In genomic region chr9:134916161-134916665, GRCh38 we compare ENCODE assay signal across 24 cellular contexts. TPM values are rescaled to one million over a fixed set of nuclear protein-coding genes. Genes with fewer than 3 reads are reported as not detected.
DNase-seq lines count a peak whose midpoint lies in the region; ATAC-seq, FAIRE-seq and TF ChIP-seq lines count a peak whose summit lies in the region.
"Had no signal": no experiment of that assay in that cellular context is flagged by ENCODE, and none has a peak within 500 bp of the region (broad histone marks: within the 10 kb centered on the region; RNA-seq: fewer than 3 reads in every experiment).

No MANE protein-coding gene starts in this region.

- no peak overlapping the region for H3K9ac ChIP-seq in colonic mucosa (ENCODE audit: low read depth in 2 of 2, low read length in 2 of 2)

- no peaks in the 10 kb centered on the region for H3K27me3 ChIP-seq in colonic mucosa
- peaks cover 19% of the 10 kb centered on the region for H3K27me3 ChIP-seq in lower lobe of right lung (ENCODE audit: low read depth)
- H3K27me3 ChIP-seq in upper lobe of right lung = no peaks in the 10 kb centered on the region

- H3K9me3 ChIP-seq in colonic mucosa (no peaks in the 10 kb centered on the region), lower lobe of right lung (no peaks in the 10 kb centered on the region), upper lobe of right lung (no peaks in the 10 kb centered on the region)

- intact Hi-C loops in colonic mucosa (cut with DNase I) (no loop called here), lower lobe of right lung (cut with DNase I) (no loop called here), upper lobe of right lung (cut with DNase I) (no loop called here)

- H3K27ac ChIP-seq in colonic mucosa (no peak overlapping the region), lower lobe of right lung (no peak overlapping the region), upper lobe of right lung (no peak overlapping the region)
- H3K27ac ChIP-seq: RWPE1 had no signal

- H3K4me3 ChIP-seq in NB4 (ENCODE audit: low read depth, low read length) = peak overlapping the region; percentile 67
- no peak overlapping the region for H3K4me3 ChIP-seq in colonic mucosa
- H3K4me3 ChIP-seq in lower lobe of right lung = peak overlapping the region; percentile 30
- H3K4me3 ChIP-seq in upper lobe of right lung = no peak overlapping the region

- TF ChIP-seq CTCF in NB4 (IDR thresholded peaks at IDR 0.05; ENCODE audit: low read depth, low read length) (no peak), colonic mucosa (IDR thresholded peaks at IDR 0.05) (no peak), lower lobe of right lung (IDR thresholded peaks at IDR 0.05) (no peak), upper lobe of right lung (IDR thresholded peaks at IDR 0.05) (no peak)

- TF ChIP-seq POLR2A in NB4 (IDR thresholded peaks at IDR 0.05; ENCODE audit: extremely low read depth, insufficient read length) (no peak), GM12892 (IDR thresholded peaks at IDR 0.05; ENCODE audit: low read depth, low read length) (no peak)

- DNase-seq in NB4 (ENCODE audit: low read depth) (no peak), colonic mucosa (peak; percentile 9), lower lobe of right lung (peak; percentile 45), upper lobe of right lung (peak; percentile 58), GM12892 (ENCODE audit: insufficient read length) (no peak), hippocampal formation (lab: John Stamatoyannopoulos, UW) (no peak)
- no peak for DNase-seq in stimulated activated CD8-positive, alpha-beta memory T cell treated with anti-CD3 and anti-CD28 coated beads, Interleukin-4, amount 100 ng/mL, for 48 hours
- DNase-seq: ACHN; CD4-positive, CD25-positive, alpha-beta regulatory T cell; COR-L47; DMS 273 treated with DMSO at 0.1 percent for 48 hours; H7; HFFc6; IMR-90; NCI-H1436 treated with DMSO at 0.1 percent for 48 hours; NCI-H2029; NCI-H345; NCI-H526; PC-3; SIG-M5 had no signal

- H3K36me3 ChIP-seq in colonic mucosa (no peaks in the 10 kb centered on the region), lower lobe of right lung (no peaks in the 10 kb centered on the region), upper lobe of right lung (no peaks in the 10 kb centered on the region)

- ATAC-seq in lower lobe of right lung = no peak
- ATAC-seq in upper lobe of right lung = no peak
- ATAC-seq: PC-3 had no signal

- H3K4me1 ChIP-seq in colonic mucosa (no peaks in the 10 kb centered on the region), lower lobe of right lung (no peaks in the 10 kb centered on the region), upper lobe of right lung (no peaks in the 10 kb centered on the region)

- no peak for FAIRE-seq in GM12892 (lab: Jason Lieb, UNC)
- FAIRE-seq: G401.6 had no signal

RNA-seq across cellular contexts. Expression of gene FCN1, which starts 1.5 kb away (rescaled TPM):
- total RNA-seq in colonic mucosa (1 to 10 TPM in 1 of 2 donors, under 1 TPM in 1; 0.79 to 4.6 TPM), lower lobe of right lung (84.4 TPM), upper lobe of right lung (63.0 TPM)
- not detected for polyA plus RNA-seq in GM12892 (2012; ENCODE audit: missing spikeins)
- total RNA-seq: CD4-positive, CD25-positive, alpha-beta regulatory T cell; H7; HFFc6; HT-29; IMR-90; M059J; PC-3 had no signal
- polyA plus RNA-seq: IMR-90 had no signal

RNA-seq across cellular contexts. Expression of gene FCN2, which starts 35.6 kb away (rescaled TPM):
- total RNA-seq in colonic mucosa (not detected), lower lobe of right lung (not detected), upper lobe of right lung (not detected)
- not detected for polyA plus RNA-seq in GM12892 (2012; ENCODE audit: missing spikeins)
- total RNA-seq: CD4-positive, CD25-positive, alpha-beta regulatory T cell; H7; HFFc6; HT-29; IMR-90; M059J; PC-3 had no signal
- polyA plus RNA-seq: CD4-positive, CD25-positive, alpha-beta regulatory T cell; IMR-90 had no signal

Comparison
In these comparisons a context has a peak if more than half of its experiments do, and no peak if none do; other contexts are left out.
1. DNase-seq: peak in colonic mucosa (single experiment), lower lobe of right lung (single experiment) and upper lobe of right lung (single experiment); none in NB4 (single experiment), stimulated activated CD8-positive, alpha-beta memory T cell treated with anti-CD3 and anti-CD28 coated beads, Interleukin-4, amount 100 ng/mL, for 48 hours (single experiment), GM12892 (single experiment) and hippocampal formation (0 of 2).
2. H3K4me3 ChIP-seq: peak in NB4 (single experiment) and lower lobe of right lung (single experiment); none in colonic mucosa (single experiment) and upper lobe of right lung (single experiment).
3. RNA of gene FCN1, which starts 1.5 kb away (total RNA-seq): 84.4 TPM in lower lobe of right lung (single experiment) and 63.0 TPM in upper lobe of right lung (single experiment); 0.79 to 4.6 TPM in colonic mucosa; every median in the first group is over 10 times any median in the second.